ENCODE assay signal across 24 cellular contexts in the genomic region with DNA sequence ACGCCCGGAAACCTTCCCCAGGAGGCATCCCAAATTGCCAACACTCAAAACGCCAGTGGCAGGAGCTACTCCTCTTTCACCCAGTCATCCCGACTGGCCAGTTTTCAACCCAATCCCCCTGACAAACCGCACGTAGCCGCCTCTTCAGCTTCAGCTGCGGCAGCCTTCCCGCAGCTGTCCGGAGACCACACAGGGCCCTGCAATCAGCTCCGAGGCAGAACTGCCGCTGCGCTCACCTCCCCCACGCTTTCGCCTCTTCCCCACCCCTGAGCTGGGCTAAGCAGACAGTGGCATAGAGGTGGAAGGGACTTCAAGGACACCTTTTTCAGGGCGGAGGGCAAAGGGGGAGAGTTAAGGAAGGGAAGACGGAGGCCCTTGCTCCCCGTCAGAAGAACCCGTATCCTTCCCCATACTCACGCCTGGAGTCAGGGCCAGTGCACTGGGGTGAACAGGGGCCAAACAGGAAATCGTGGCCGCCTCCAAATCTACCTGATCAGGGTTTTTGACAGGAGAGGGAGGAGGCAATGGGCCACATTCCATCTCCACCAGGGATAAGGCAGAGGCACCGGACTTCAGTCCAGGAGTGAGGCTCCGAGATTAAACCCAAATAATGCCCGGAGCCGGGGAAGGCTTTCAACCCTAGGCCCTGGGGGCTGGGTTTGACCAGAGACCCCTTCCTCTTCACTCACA. TPM values are rescaled to one million over a fixed set of nuclear protein-coding genes. Genes with fewer than 3 reads are reported as not detected.
DNase-seq lines count a peak whose midpoint lies in the region; ATAC-seq and TF ChIP-seq lines count a peak whose summit lies in the region.
"Had no signal": no experiment of that assay in that cellular context is flagged by ENCODE, and none has a peak within 500 bp of the region (broad histone marks: within the 10 kb centered on the region; RNA-seq: fewer than 3 reads in every experiment).

No MANE protein-coding gene starts in this region.

- H3K36me3 Mint-ChIP-seq in endodermal cell (ENCODE audit: low read depth) (no peaks in the 10 kb centered on the region), neural progenitor cell (no peaks in the 10 kb centered on the region), progenitor cell of endocrine pancreas (ENCODE audit: insufficient read depth) (peaks cover 1% of the 10 kb centered on the region)

- H3K36me3 ChIP-seq in H7 (replicated peaks; ENCODE audit: control insufficient read depth, insufficient read depth, low read length) (no peaks in the 10 kb centered on the region), Peyer's patch (no peaks in the 10 kb centered on the region), endodermal cell (ENCODE audit: control insufficient read depth, insufficient read depth, low read length) (no peaks in the 10 kb centered on the region), neural progenitor cell (no peaks in the 10 kb centered on the region), MG63 (peaks cover 52% of the 10 kb centered on the region)
- H3K36me3 ChIP-seq: breast epithelium, upper lobe of right lung had no signal

- DNase-seq in H7 (peak; percentile 82), Peyer's patch (peak in 2 of 3 donors; percentile 30 to 41), endodermal cell (peak; percentile 66), neural progenitor cell (ENCODE audit: low spot score) (peak; percentile 71), MG63 (no peak), progenitor cell of endocrine pancreas (ENCODE audit: low spot score, unreplicated experiment) (no peak), cerebellar nuclear complex (lab: John Stamatoyannopoulos, UW) (no peak)
- DNase-seq: activated naive CD8-positive, alpha-beta T cell treated with anti-CD3 and anti-CD28 coated beads, Interleukin-2, amount 50 U/mL, for 24 hours; DND-41; Karpas-422; kidney glomerular epithelial cell; mucosa of descending colon; NCI-H1105; NCI-H2107; NCI-H524 treated with DMSO at 0.1 percent for 48 hours; occipital lobe; right cardiac atrium; Right ventricle myocardium superior; stimulated activated naive CD8-positive, alpha-beta T cell treated with anti-CD3 and anti-CD28 coated beads, Interleukin-15, Interleukin-2, amounts not matched to agents 100 U/mL and 50 U/mL, for 24 hours; upper lobe of right lung had no signal

- ATAC-seq in HG02763 (IDR thresholded peaks at IDR 0.05; ENCODE audit: unreplicated experiment): no peak
- ATAC-seq: activated naive CD8-positive, alpha-beta T cell treated with anti-CD3 and anti-CD28 coated beads, Interleukin-2, amount 50 U/mL, for 24 hours; mucosa of descending colon; right cardiac atrium; stimulated activated naive CD8-positive, alpha-beta T cell treated with anti-CD3 and anti-CD28 coated beads, Interleukin-15, Interleukin-2, amounts not matched to agents 100 U/mL and 50 U/mL, for 24 hours; upper lobe of right lung had no signal

- peak overlapping the region; percentile 50 for H3K4me2 ChIP-seq in neural progenitor cell

- no peaks in the 10 kb centered on the region for H3K79me2 ChIP-seq in neural progenitor cell (ENCODE audit: low read depth)

- H3K4me1 ChIP-seq in Peyer's patch (no peaks in the 10 kb centered on the region), endodermal cell (ENCODE audit: control insufficient read depth, insufficient read depth, low read length) (no peaks in the 10 kb centered on the region), neural progenitor cell (peaks cover 28% of the 10 kb centered on the region)
- H3K4me1 ChIP-seq: breast epithelium, upper lobe of right lung had no signal

- H3K9me3 ChIP-seq in Peyer's patch (no peaks in the 10 kb centered on the region), endodermal cell (ENCODE audit: control insufficient read depth, low read length) (no peaks in the 10 kb centered on the region), neural progenitor cell (ENCODE audit: low read depth) (no peaks in the 10 kb centered on the region), MG63 (no peaks in the 10 kb centered on the region)
- H3K9me3 ChIP-seq: breast epithelium, mucosa of descending colon, upper lobe of right lung had no signal

- peaks cover 13% of the 10 kb centered on the region for H3F3A ChIP-seq in neural progenitor cell (ENCODE audit: low read depth)

- no peak overlapping the region for H3K27ac Mint-ChIP-seq in endodermal cell
- peak overlapping the region; percentile 66 for H3K27ac Mint-ChIP-seq in neural progenitor cell
- H3K27ac Mint-ChIP-seq in progenitor cell of endocrine pancreas: no peak overlapping the region
- H3K27ac Mint-ChIP-seq: activated naive CD8-positive, alpha-beta T cell treated with anti-CD3 and anti-CD28 coated beads, Interleukin-2, amount 50 U/mL, for 24 hours; T-helper 1 cell treated with Interleukin-12 subunit alpha and Interleukin-12 subunit beta and Interleukin-4 antibody, amounts not matched to agents 30 μg/mL and 1 μg/mL, for 36 hours had no signal

- WGBS in endodermal cell (ENCODE audit: insufficient coverage in 1 of 2, insufficient read length in 1 of 2), 2 experiments: 62 to 67% methylated on average over 13 to 26 of the region's 26 CpGs

- H3K27me3 ChIP-seq in H7 (ENCODE audit: control insufficient read depth, insufficient read depth, low read length) (no peaks in the 10 kb centered on the region), Peyer's patch (no peaks in the 10 kb centered on the region), endodermal cell (ENCODE audit: control insufficient read depth, insufficient read depth, low read length, poor library complexity, severe bottlenecking) (peaks cover 9% of the 10 kb centered on the region), neural progenitor cell (no peaks in the 10 kb centered on the region), MG63 (no peaks in the 10 kb centered on the region)
- H3K27me3 ChIP-seq: breast epithelium, upper lobe of right lung had no signal

- H4K20me1 ChIP-seq in neural progenitor cell (ENCODE audit: low read depth): no peaks in the 10 kb centered on the region

- no peaks in the 10 kb centered on the region for H3K9me3 Mint-ChIP-seq in endodermal cell
- no peaks in the 10 kb centered on the region for H3K9me3 Mint-ChIP-seq in neural progenitor cell
- H3K9me3 Mint-ChIP-seq in progenitor cell of endocrine pancreas (ENCODE audit: low read depth): no peaks in the 10 kb centered on the region
- H3K9me3 Mint-ChIP-seq: activated naive CD8-positive, alpha-beta T cell treated with anti-CD3 and anti-CD28 coated beads, Interleukin-2, amount 50 U/mL, for 24 hours; T-helper 1 cell treated with Interleukin-12 subunit alpha and Interleukin-12 subunit beta and Interleukin-4 antibody, amounts not matched to agents 30 μg/mL and 1 μg/mL, for 36 hours had no signal

- H3K27me3 Mint-ChIP-seq in endodermal cell (ENCODE audit: insufficient read depth): peaks cover 9% of the 10 kb centered on the region
- H3K27me3 Mint-ChIP-seq in neural progenitor cell (ENCODE audit: insufficient read depth, low read depth): peaks cover 4% of the 10 kb centered on the region
- H3K27me3 Mint-ChIP-seq in progenitor cell of endocrine pancreas: no peaks in the 10 kb centered on the region

- no peak for TF ChIP-seq POLR2A in Peyer's patch (IDR thresholded peaks at IDR 0.05)

- peaks cover 4% of the 10 kb centered on the region for H3K4me1 Mint-ChIP-seq in endodermal cell
- peaks cover 16% of the 10 kb centered on the region for H3K4me1 Mint-ChIP-seq in neural progenitor cell
- H3K4me1 Mint-ChIP-seq in progenitor cell of endocrine pancreas (ENCODE audit: low read depth): no peaks in the 10 kb centered on the region
- H3K4me1 Mint-ChIP-seq: activated naive CD8-positive, alpha-beta T cell treated with anti-CD3 and anti-CD28 coated beads, Interleukin-2, amount 50 U/mL, for 24 hours had no signal

- no peak overlapping the region for H3K9ac ChIP-seq in endodermal cell (ENCODE audit: extremely low read depth, low read length, poor library complexity, severe bottlenecking)
- H3K9ac ChIP-seq in neural progenitor cell: no peak overlapping the region

- TF ChIP-seq CTCF in Peyer's patch (IDR thresholded peaks at IDR 0.05) (no peak), endodermal cell (conservative IDR thresholded peaks at IDR 0.05) (no peak), neural progenitor cell (IDR thresholded peaks at IDR 0.05) (no peak), progenitor cell of endocrine pancreas (IDR thresholded peaks at IDR 0.05; ENCODE audit: unreplicated experiment) (no peak)

- H3K27ac ChIP-seq in Peyer's patch (no peak overlapping the region), endodermal cell (ENCODE audit: low read depth, low read length) (no peak overlapping the region), neural progenitor cell (no peak overlapping the region)
- H3K27ac ChIP-seq: breast epithelium, upper lobe of right lung had no signal

- no peak overlapping the region for H3K4me3 ChIP-seq in H7 (ENCODE audit: insufficient read depth, low read depth, low read length)
- H3K4me3 ChIP-seq in Peyer's patch: no peak overlapping the region
- no peak overlapping the region for H3K4me3 ChIP-seq in endodermal cell (ENCODE audit: low read length)
- H3K4me3 ChIP-seq in neural progenitor cell: no peak overlapping the region
- H3K4me3 ChIP-seq in MG63: no peak overlapping the region
- H3K4me3 ChIP-seq: breast epithelium, mucosa of descending colon, upper lobe of right lung had no signal

- H3K4me3 Mint-ChIP-seq in endodermal cell (no peak overlapping the region), neural progenitor cell (no peak overlapping the region), progenitor cell of endocrine pancreas (ENCODE audit: low read depth) (no peak overlapping the region)
- H3K4me3 Mint-ChIP-seq: activated naive CD8-positive, alpha-beta T cell treated with anti-CD3 and anti-CD28 coated beads, Interleukin-2, amount 50 U/mL, for 24 hours; T-helper 1 cell treated with Interleukin-12 subunit alpha and Interleukin-12 subunit beta and Interleukin-4 antibody, amounts not matched to agents 30 μg/mL and 1 μg/mL, for 36 hours had no signal

- peak overlapping the region; percentile 66 for H2AFZ ChIP-seq in neural progenitor cell (replicated peaks)

RNA-seq across cellular contexts. Expression of gene CYP26B1, which starts 16.8 kb away (rescaled TPM):
- total RNA-seq in H7 (2014; rRNA removed; shearing (Covaris generic)): 1.1 and 1.3 TPM in 2 replicates
- total RNA-seq in Peyer's patch: 1 to 10 TPM; 1.9 to 8.3 (median 5.2) TPM
- under 1 TPM; 0.09 to 0.91 TPM for total RNA-seq in endodermal cell
- polyA plus RNA-seq in endodermal cell (2013, experiment 1 of 2): 8.0 TPM
- polyA plus RNA-seq in endodermal cell (2013, experiment 2 of 2): 7.7 TPM
- 0.21 and 1.2 TPM in 2 replicates for total RNA-seq in neural progenitor cell (ENCODE audit: low replicate concordance)
- 5.4 and 10.6 TPM in 2 replicates for total RNA-seq in MG63 (2014; rRNA removed; shearing (Covaris generic); ENCODE audit: low replicate concordance)
- 31.5 and 37.5 TPM in 2 replicates for total RNA-seq in progenitor cell of endocrine pancreas
- total RNA-seq: dermis microvascular lymphatic vessel endothelial cell had no signal

Comparison
In these comparisons a context has a peak if more than half of its experiments do, and no peak if none do; other contexts are left out.
1. DNase-seq: peak in H7 (single experiment), Peyer's patch (2 of 3), endodermal cell (single experiment) and neural progenitor cell (single experiment); none in MG63 (single experiment), progenitor cell of endocrine pancreas (single experiment) and cerebellar nuclear complex (0 of 2).